Comparison of ENCODE assay signal across 8 cellular contexts in the genomic region with DNA sequence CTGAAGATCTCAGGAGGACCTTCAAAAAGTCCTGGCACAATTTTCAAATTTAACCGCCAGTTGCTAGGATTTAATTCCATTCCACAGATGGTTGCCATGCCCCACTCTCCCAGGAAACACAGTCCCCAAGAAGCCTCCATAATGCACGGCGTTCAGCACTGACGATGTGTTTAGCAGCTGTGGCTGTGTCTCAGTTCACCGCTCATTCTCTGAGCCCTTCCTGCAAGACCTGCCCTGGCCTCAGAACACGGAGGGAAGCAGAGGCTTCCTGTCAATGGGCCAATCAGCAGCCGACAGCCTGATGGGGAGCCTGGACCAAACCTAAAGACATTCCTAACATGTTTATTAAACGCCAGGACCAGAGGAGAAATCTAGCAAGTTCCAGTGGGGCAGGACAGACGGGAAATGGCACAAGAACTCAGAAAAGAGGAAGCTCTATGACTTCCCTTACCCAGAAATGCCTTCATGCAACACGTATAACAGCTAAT. TPM values are rescaled to one million over a fixed set of nuclear protein-coding genes. Genes with fewer than 3 reads are reported as not detected.
A peak's percentile ranks its signal among the peaks of the same experiment; 100 is the strongest.
DNase-seq lines count a peak whose midpoint lies in the region; ATAC-seq and TF ChIP-seq lines count a peak whose summit lies in the region.

No MANE protein-coding gene starts in this region.

- no peak for TF ChIP-seq CTCF in SU-DHL-6 (IDR thresholded peaks at IDR 0.05; ENCODE audit: insufficient read depth, low read length, poor library complexity, severe bottlenecking)
- TF ChIP-seq CTCF in left ventricle myocardium inferior (IDR thresholded peaks at IDR 0.05; ENCODE audit: borderline replicate concordance), result no peak

- peak overlapping the region; percentile 82 for H2AFZ ChIP-seq in SU-DHL-6 (ENCODE audit: low read depth, low read length, severe bottlenecking)

- peak overlapping the region; percentile 37 for H3K4me2 ChIP-seq in SU-DHL-6 (ENCODE audit: low read depth, low read length, poor library complexity, severe bottlenecking)

- H3K4me1 ChIP-seq in left ventricle myocardium inferior, result peaks cover 52% of the 10 kb centered on the region

- H3K36me3 ChIP-seq in SU-DHL-6 (ENCODE audit: low read length) (no peaks in the 10 kb centered on the region), left ventricle myocardium inferior (peaks cover 8% of the 10 kb centered on the region)

- H3K9me2 ChIP-seq in SU-DHL-6 (replicated peaks; ENCODE audit: insufficient read depth, low read length), result no peaks in the 10 kb centered on the region

- H3K9me3 ChIP-seq in SU-DHL-6 (ENCODE audit: insufficient read depth, low read length) (no peaks in the 10 kb centered on the region), left ventricle myocardium inferior (replicated peaks) (no peaks in the 10 kb centered on the region)

- H4K20me1 ChIP-seq in SU-DHL-6 (ENCODE audit: low read depth, low read length), result no peaks in the 10 kb centered on the region

- intact Hi-C loops in left ventricle myocardium inferior (cut with micrococcal nuclease), result no loop called here

- no peak overlapping the region for H3K4me3 ChIP-seq in SU-DHL-6 (ENCODE audit: insufficient read depth, low read length, poor library complexity, severe bottlenecking)
- peak overlapping the region; percentile 72 for H3K4me3 ChIP-seq in left ventricle myocardium inferior

- H3K79me2 ChIP-seq in SU-DHL-6 (ENCODE audit: insufficient read depth, low read length), result no peaks in the 10 kb centered on the region

- H3K9ac ChIP-seq in SU-DHL-6 (ENCODE audit: low read length), result peak overlapping the region; percentile 16; the same call in 1 of the 2 replicates

- peaks cover 4% of the 10 kb centered on the region; the same call in 1 of the 2 replicates for H3F3A ChIP-seq in SU-DHL-6 (ENCODE audit: insufficient read depth)

- H3K27ac ChIP-seq in SU-DHL-6 (ENCODE audit: low read depth, low read length), result peak overlapping the region; percentile 33; the same call in 1 of the 2 replicates
- H3K27ac ChIP-seq in left ventricle myocardium inferior (replicated peaks), result peak overlapping the region; percentile 96

- DNase-seq in GM03348 (ENCODE audit: low spot score) (peak; percentile 74), left ventricle myocardium inferior (peak; percentile 46), superior temporal gyrus (ENCODE audit: extremely low spot score) (peak; percentile 11), RKO (ENCODE audit: low spot score) (no peak), NCI-H748 treated with DMSO at 0.1 percent for 48 hours (lab: John Stamatoyannopoulos, UW) (no peak)

- ATAC-seq in HG02588 (IDR thresholded peaks at IDR 0.05; ENCODE audit: unreplicated experiment), result peak; percentile 45
- no peak for ATAC-seq in HG03378 (IDR thresholded peaks at IDR 0.05; ENCODE audit: unreplicated experiment)

- H3K27me3 ChIP-seq in SU-DHL-6 (ENCODE audit: low read length) (no peaks in the 10 kb centered on the region), left ventricle myocardium inferior (ENCODE audit: low read depth) (no peaks in the 10 kb centered on the region)

RNA-seq across cellular contexts. Expression of gene MYLK3, which starts 4.9 kb away (rescaled TPM):
- total RNA-seq in left ventricle myocardium inferior, result 256 TPM

RNA-seq across cellular contexts. Expression of gene ORC6, which starts 53.8 kb away (rescaled TPM):
- 1.4 TPM for total RNA-seq in left ventricle myocardium inferior

RNA-seq across cellular contexts. Expression of gene VPS35, which starts 54.3 kb away (rescaled TPM):
- total RNA-seq in left ventricle myocardium inferior, result 74.6 TPM

Comparison
In these comparisons a context has a peak if more than half of its experiments do, and no peak if none do; other contexts are left out.
1. DNase-seq: peak in GM03348 (single experiment), left ventricle myocardium inferior (single experiment) and superior temporal gyrus (single experiment); none in RKO (single experiment) and NCI-H748 treated with DMSO at 0.1 percent for 48 hours (single experiment).